Comparison of ENCODE assay signal across 22 cellular contexts in the genomic region with DNA sequence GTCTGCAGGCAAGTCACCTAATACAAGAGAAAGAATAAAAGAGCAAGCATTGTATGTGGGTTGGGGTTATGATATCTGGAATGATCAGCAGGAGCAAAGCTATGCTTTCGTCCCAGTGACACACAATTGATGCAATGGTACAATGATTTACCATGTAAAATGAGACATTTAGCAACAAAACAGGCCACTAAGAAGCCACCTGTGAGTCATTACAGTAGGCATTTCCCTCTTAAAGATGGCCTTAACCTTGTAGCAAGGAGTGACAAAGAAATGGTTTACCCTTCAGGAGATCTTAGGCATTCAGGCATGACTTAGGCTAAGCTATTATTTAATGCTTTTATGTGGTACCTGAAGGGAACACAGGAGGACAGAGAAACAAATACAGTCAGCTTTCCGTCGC.
DNase-seq lines count a peak whose midpoint lies in the region; ATAC-seq lines count a peak whose summit lies in the region.
"Had no signal": no experiment of that assay in that cellular context is flagged by ENCODE, and none has a peak within 500 bp of the region (broad histone marks: within the 10 kb centered on the region; RNA-seq: fewer than 3 reads in every experiment).

No MANE protein-coding gene starts in this region.

- no peak overlapping the region for H3K18ac ChIP-seq in mesendoderm (ENCODE audit: low read length)

- in situ Hi-C loops in ACHN (cut with HindIII; ENCODE audit: low pct_ligation_motif_present, low pct_unique_long_range_greater_than_20kb, low sequenced_read_pairs) (no loop called here), Caki2 (cut with HindIII; ENCODE audit: low pct_unique_long_range_greater_than_20kb, low sequenced_read_pairs) (no loop called here)

- no peak overlapping the region for H2AK5ac ChIP-seq in mesendoderm (ENCODE audit: low read length)

- no peak overlapping the region for H4K8ac ChIP-seq in mesendoderm (ENCODE audit: low read depth, low read length)

- peak; percentile 40 for DNase-seq in ACHN
- DNase-seq in Caki2 (ENCODE audit: low read depth), result peak; percentile 76
- DNase-seq in SJCRH30, result peak in 1 of 2 experiments; percentile 44
- peak; percentile 90 for DNase-seq in renal cortical epithelial cell (ENCODE audit: low read depth)
- no peak for DNase-seq in effector CD8-positive, alpha-beta T cell (lab: John Stamatoyannopoulos, UW)
- DNase-seq in mesendoderm, result no peak
- DNase-seq: BE2C; Calu3; CD8-positive, alpha-beta memory T cell; H7; Kasumi-1; NCI-H1105 treated with DMSO at 0.1 percent for 48 hours; NCI-H146; NCI-H1930; NCI-H2227 treated with DMSO at 0.1 percent for 48 hours; NCI-H526 treated with DMSO at 0.1 percent for 48 hours; SHP77 treated with DMSO at 0.1 percent for 48 hours; SW 1271 had no signal

- H3K36me3 ChIP-seq in SJCRH30 (no peaks in the 10 kb centered on the region), mesendoderm (ENCODE audit: control insufficient read depth, insufficient read depth, low read length) (no peaks in the 10 kb centered on the region)
- H3K36me3 ChIP-seq: BE2C had no signal

- H3K9me3 ChIP-seq in SJCRH30 (replicated peaks), result no peaks in the 10 kb centered on the region
- H3K9me3 ChIP-seq: BE2C had no signal

- no peak overlapping the region for H3K4me3 ChIP-seq in SJCRH30
- no peak overlapping the region for H3K4me3 ChIP-seq in mesendoderm (ENCODE audit: low read length)
- H3K4me3 ChIP-seq: K562, SK-N-MC had no signal

- no peak for ATAC-seq in HG03442 (IDR thresholded peaks at IDR 0.05; ENCODE audit: unreplicated experiment)
- ATAC-seq: K562, Panc1 had no signal

- WGBS in mesendoderm (ENCODE audit: extremely low coverage, insufficient coverage, low lambda C conversion rate), result no CpG with 5 or more reads among the region's 3 CpGs

- no peak overlapping the region for H2BK15ac ChIP-seq in mesendoderm (replicated peaks; ENCODE audit: low read depth)

- no peak overlapping the region for H3K23ac ChIP-seq in mesendoderm (ENCODE audit: low read length)

- H2BK5ac ChIP-seq in mesendoderm (ENCODE audit: low read length), result no peak overlapping the region

- H4K5ac ChIP-seq in mesendoderm (ENCODE audit: low read length), result no peak overlapping the region

- no peak overlapping the region for H3K4me2 ChIP-seq in mesendoderm (ENCODE audit: low read length)

- H3K4me1 ChIP-seq in SJCRH30 (peaks cover 31% of the 10 kb centered on the region), mesendoderm (ENCODE audit: control insufficient read depth, low read depth, low read length) (no peaks in the 10 kb centered on the region)

- H3K27ac ChIP-seq in SJCRH30, result peak overlapping the region; percentile 81
- no peak overlapping the region for H3K27ac ChIP-seq in mesendoderm (ENCODE audit: low read depth, low read length)
- H3K27ac ChIP-seq: SK-N-MC had no signal

- no peak overlapping the region for H3K4ac ChIP-seq in mesendoderm (ENCODE audit: low read depth, low read length)

- H3K56ac ChIP-seq in mesendoderm (ENCODE audit: low read length), result no peak overlapping the region

- H3K27me3 ChIP-seq in SJCRH30 (no peaks in the 10 kb centered on the region), mesendoderm (ENCODE audit: insufficient read depth, low read length, poor library complexity) (no peaks in the 10 kb centered on the region)
- H3K27me3 ChIP-seq: BE2C had no signal

- no peaks in the 10 kb centered on the region for H3K79me2 ChIP-seq in mesendoderm (ENCODE audit: control insufficient read depth, insufficient read depth, low read length)

- no peak overlapping the region for H3K9ac ChIP-seq in mesendoderm (ENCODE audit: low read length)

- H2BK120ac ChIP-seq in mesendoderm (ENCODE audit: low read depth, low read length), result no peak overlapping the region

- H3K79me1 ChIP-seq in mesendoderm (ENCODE audit: low read length), result no peaks in the 10 kb centered on the region

Comparison
In these comparisons a context has a peak if more than half of its experiments do, and no peak if none do; other contexts are left out.
1. DNase-seq: peak in ACHN (single experiment), Caki2 (single experiment) and renal cortical epithelial cell (single experiment); none in effector CD8-positive, alpha-beta T cell (single experiment) and mesendoderm (single experiment).